Comparison of ENCODE assay signal across 1 cellular context in genomic region chr11:112073941-112074811, GRCh38.
TF ChIP-seq lines count a peak whose summit lies in the region.

Gene NKAPD1 (plus strand): TSS chr11:112074299. CDS start chr11:112075575, 1,276 bp downstream.
A gene with protein sequence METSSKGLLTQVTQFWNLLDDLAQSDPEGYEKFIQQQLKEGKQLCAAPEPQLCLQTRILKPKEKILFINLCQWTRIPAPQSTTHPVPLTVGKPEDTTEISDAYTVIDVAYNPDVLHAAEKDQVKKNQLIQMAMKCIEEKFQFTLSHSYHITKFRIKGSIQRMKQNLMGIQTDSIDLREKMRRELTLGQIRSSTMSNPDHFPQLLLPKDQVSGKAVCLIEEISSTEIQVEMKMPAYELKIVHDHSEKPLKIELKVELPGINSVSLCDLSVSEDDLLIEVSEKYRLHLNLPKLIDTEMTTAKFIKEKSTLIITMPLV (minus strand): TSS chr11:112074017. CDS start chr11:112073174, 843 bp downstream.

TF ChIP-seq in HEK293, 187 proteins besides CTCF, POLR2A, EP300 and RAD21 (continued from another document):
- TF ChIP-seq, protein P1, sequence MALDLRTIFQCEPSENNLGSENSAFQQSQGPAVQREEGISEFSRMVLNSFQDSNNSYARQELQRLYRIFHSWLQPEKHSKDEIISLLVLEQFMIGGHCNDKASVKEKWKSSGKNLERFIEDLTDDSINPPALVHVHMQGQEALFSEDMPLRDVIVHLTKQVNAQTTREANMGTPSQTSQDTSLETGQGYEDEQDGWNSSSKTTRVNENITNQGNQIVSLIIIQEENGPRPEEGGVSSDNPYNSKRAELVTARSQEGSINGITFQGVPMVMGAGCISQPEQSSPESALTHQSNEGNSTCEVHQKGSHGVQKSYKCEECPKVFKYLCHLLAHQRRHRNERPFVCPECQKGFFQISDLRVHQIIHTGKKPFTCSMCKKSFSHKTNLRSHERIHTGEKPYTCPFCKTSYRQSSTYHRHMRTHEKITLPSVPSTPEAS (tag by site-specific recombination; IDR thresholded peaks at IDR 0.05), result 0 out of 2 replicates have a peak, but pooled peaks have one; percentile 27
- TF ChIP-seq MYNN (tag by site-specific recombination; IDR thresholded peaks at IDR 0.05; ENCODE audit: borderline replicate concordance), result peak; percentile 72
